8 cellular contexts compared by ENCODE assay signal in the genomic region with DNA sequence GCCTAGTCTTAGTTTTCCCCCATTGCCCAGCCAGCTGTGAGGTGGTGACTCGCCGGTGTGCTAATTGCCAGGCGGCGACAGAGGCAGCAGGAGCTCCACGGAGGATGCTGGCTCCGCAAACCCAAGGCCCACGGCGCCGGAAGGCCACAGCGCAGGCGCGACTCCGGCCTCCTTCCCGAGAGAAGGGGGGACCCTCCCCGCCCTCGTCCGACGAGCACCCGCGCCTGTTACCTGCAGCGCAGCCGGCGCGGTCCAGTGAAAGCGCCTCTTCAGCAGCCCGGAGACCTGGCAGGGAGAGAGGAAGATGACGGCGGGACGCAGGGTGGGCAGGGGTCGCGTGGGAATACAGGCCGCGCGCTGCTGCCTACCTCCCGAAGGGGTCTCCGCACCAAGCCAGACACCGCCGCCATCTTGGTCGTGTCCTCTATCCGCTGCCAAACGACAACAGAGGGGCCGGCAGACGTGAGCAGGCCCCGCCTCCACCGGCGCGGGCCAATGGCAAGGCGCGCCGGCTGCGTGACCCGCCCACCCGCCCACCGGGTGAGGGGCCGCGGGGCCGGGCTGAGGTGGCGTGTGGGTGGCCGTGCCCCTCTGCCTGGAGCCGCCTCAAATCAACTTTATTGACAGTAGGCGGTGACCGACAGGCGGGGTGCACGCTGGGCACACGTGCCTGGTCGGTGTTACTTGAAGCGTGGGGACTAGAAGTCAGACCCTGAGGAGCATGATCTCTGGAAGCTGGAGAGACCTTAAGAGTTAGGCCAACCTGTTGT. TPM values are rescaled to one million over a fixed set of nuclear protein-coding genes. Genes with fewer than 3 reads are reported as not detected.
DNase-seq lines count a peak whose midpoint lies in the region; ATAC-seq and TF ChIP-seq lines count a peak whose summit lies in the region.

PDHB (minus strand) TSS at position 433 of the 770 bp plus-strand sequence; CDS start at position 410, 23 bp downstream.

- TF ChIP-seq CTCF in psoas muscle (IDR thresholded peaks at IDR 0.05) = no peak

- H3K36me3 ChIP-seq in psoas muscle (ENCODE audit: insufficient read depth in 1 of 2, low read depth in 1 of 2) = peaks cover 11 to 39% of the 10 kb centered on the region in 2 donors
- peaks cover 6% of the 10 kb centered on the region for H3K36me3 ChIP-seq in urinary bladder (ENCODE audit: insufficient read depth)

- H3K4me1 ChIP-seq in psoas muscle (peaks cover 9% of the 10 kb centered on the region), urinary bladder (ENCODE audit: insufficient read depth) (no peaks in the 10 kb centered on the region)

- WGBS in psoas muscle, 3 donors = 0% methylated on average over 47 to 67 of the region's 67 CpGs
- under 1% methylated on average over 67 of the region's 67 CpGs for WGBS in urinary bladder

- peaks cover 27% of the 10 kb centered on the region for H3K4me1 Mint-ChIP-seq in T-helper 17 cell

- peak within 1 kb of the TSS; percentile 97 for H3K27ac ChIP-seq in psoas muscle
- peak within 1 kb of the TSS; percentile 91 for H3K27ac ChIP-seq in urinary bladder (ENCODE audit: low read depth)

- H3K27me3 ChIP-seq in psoas muscle (ENCODE audit: insufficient read depth in 3 of 3, low read length in 2 of 3) = no peaks in the 10 kb centered on the region

- H3K4me3 ChIP-seq in psoas muscle = peak within 1 kb of the TSS; percentile 92
- H3K4me3 ChIP-seq in urinary bladder (ENCODE audit: low read depth, low read length) = peak within 1 kb of the TSS; percentile 57

- peak within 1 kb of the TSS; percentile 90 for H3K27ac Mint-ChIP-seq in T-helper 17 cell

- peaks cover 2% of the 10 kb centered on the region for H3K36me3 Mint-ChIP-seq in T-helper 17 cell (ENCODE audit: low read depth)

- intact Hi-C loops in left ventricle myocardium superior (cut with micrococcal nuclease) = no loop called here
- intact Hi-C loops in psoas muscle (cut with DNase I) = loop anchor here in 1 of 2 donors (5.0 kb wide), 1 partner anchor 59 kb away; the partner anchor contains the start of gene KCTD6

- H3K27me3 Mint-ChIP-seq in T-helper 17 cell = no peaks in the 10 kb centered on the region

- H3K9me3 ChIP-seq in T-helper 17 cell (ENCODE audit: control insufficient read depth, low read length, poor library complexity, severe bottlenecking) (no peaks in the 10 kb centered on the region), psoas muscle (no peaks in the 10 kb centered on the region)

- H3K4me3 Mint-ChIP-seq in T-helper 17 cell = peak within 1 kb of the TSS; percentile 93

- ATAC-seq in GM18498 (IDR thresholded peaks at IDR 0.05; ENCODE audit: unreplicated experiment) = peak; percentile 95
- ATAC-seq in HG02870 (IDR thresholded peaks at IDR 0.05; ENCODE audit: unreplicated experiment) = peak; percentile 88
- ATAC-seq in T-helper 17 cell = peak; percentile 97
- peak; percentile 98 for ATAC-seq in left ventricle myocardium superior
- peak; percentile 97 to 98 (median 98) for ATAC-seq in psoas muscle

- DNase-seq in NCI-H146 (lab: John Stamatoyannopoulos, UW) = peak; percentile 87
- DNase-seq in T-helper 17 cell = peak; percentile 75 to 84 (median 80)
- peak; percentile 61 to 99 (median 91) for DNase-seq in amygdala (lab: John Stamatoyannopoulos, UW)
- peak; percentile 96 for DNase-seq in left ventricle myocardium superior
- peak; percentile 95 to 97 for DNase-seq in psoas muscle

RNA-seq across cellular contexts. Expression of gene PDHB, which starts in this region (rescaled TPM):
- 10 to 100 TPM; 25.6 to 29.9 TPM for total RNA-seq in T-helper 17 cell
- total RNA-seq in left ventricle myocardium superior = 225 TPM
- 100 to 1,000 TPM; 105 to 158 (median 128) TPM for total RNA-seq in psoas muscle
- 100 to 1,000 TPM; 116 to 137 (median 131) TPM for polyA plus RNA-seq in psoas muscle
- 72.3 TPM for total RNA-seq in urinary bladder
- 99.4 TPM for polyA plus RNA-seq in urinary bladder

Comparison
In these comparisons a context has a peak if more than half of its experiments do, and no peak if none do; other contexts are left out.
1. Peak in every context shown above with its lines: DNase-seq, ATAC-seq, H3K4me3 ChIP-seq and H3K27ac ChIP-seq.